ENCODE assay signal across 3 cellular contexts in genomic region chr16:50004239-50004638, GRCh38.
"Had no signal": no experiment of that assay in that cellular context is flagged by ENCODE, and none has a peak within 500 bp of the region (broad histone marks: within the 10 kb centered on the region; RNA-seq: fewer than 3 reads in every experiment).

No MANE protein-coding gene starts in this region.

- H3K4me3 ChIP-seq: GM12878 had no signal

- DNase-seq: GDM1, GF-D8 had no signal
